Comparison of ENCODE assay signal across 8 cellular contexts in the genomic region with DNA sequence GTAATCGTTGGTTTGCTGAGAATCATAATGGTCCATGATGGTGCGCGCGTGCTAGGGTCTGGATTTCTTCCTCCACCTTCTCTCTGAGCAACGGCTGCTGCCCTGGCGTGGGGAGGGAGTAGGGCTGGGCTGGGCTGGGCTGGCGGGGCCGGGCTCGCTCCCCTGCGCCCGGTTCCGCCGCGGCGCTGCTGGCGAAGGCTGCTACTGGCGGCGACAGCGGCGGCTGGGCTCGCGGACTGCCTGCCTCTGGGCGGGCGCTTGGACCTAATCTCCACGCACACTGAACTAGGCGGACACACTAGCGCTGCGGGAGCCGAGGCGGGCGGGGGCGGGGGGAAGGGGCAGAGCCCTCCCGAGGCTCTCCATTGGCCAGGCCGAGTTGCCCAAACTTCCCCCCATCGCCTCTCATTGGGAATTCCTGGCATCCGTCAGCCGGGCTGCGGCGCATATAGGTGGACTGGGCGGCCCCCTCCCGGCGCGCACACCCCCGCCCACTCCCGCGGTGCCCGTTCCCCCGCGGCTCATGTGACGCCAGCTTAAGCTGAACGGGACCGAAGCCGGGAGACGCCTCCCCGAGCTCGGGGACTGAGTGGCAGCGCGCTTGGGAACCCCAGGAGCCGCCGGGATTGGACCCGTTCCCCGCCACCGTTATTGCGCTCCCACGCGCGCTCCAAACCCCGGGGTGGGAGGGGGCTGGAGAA. TPM values are rescaled to one million over a fixed set of nuclear protein-coding genes. Genes with fewer than 3 reads are reported as not detected.
DNase-seq lines count a peak whose midpoint lies in the region; FAIRE-seq and TF ChIP-seq lines count a peak whose summit lies in the region.

A gene (minus strand): TSS at position 282 of the 701 bp plus-strand sequence. CDS start 246 bp downstream, at position 36.

- TF ChIP-seq CTCF in A673 (conservative IDR thresholded peaks at IDR 0.05; ENCODE audit: low read depth, low read length) = no peak
- TF ChIP-seq CTCF in ovary (IDR thresholded peaks at IDR 0.05) = no peak
- TF ChIP-seq CTCF in type B pancreatic cell (conservative IDR thresholded peaks at IDR 0.05) = no peak

- peaks cover 13% of the 10 kb centered on the region for H3K4me1 ChIP-seq in A673 (ENCODE audit: insufficient read depth, low read length, poor library complexity, severe bottlenecking)
- H3K4me1 ChIP-seq in ovary (ENCODE audit: insufficient read depth) = peaks cover 24% of the 10 kb centered on the region

- intact Hi-C loops in A673 (cut with micrococcal nuclease; ENCODE audit: unreplicated experiment) (loop anchor here (2.0 kb wide), 2 partner anchors 26 to 68 kb away; no protein-coding TSS in a partner anchor), cardiac septum (cut with DNase I) (loop anchor here (2.0 to 5.0 kb wide), 2 partner anchors 66 to 68 kb away; no protein-coding TSS in a partner anchor), ovary (cut with DNase I) (loop anchor here (5.0 to 10.0 kb wide), 6 partner anchors 42 to 116 kb away; no protein-coding TSS in a partner anchor)
- intact Hi-C loops in T-helper 1 cell treated with Interleukin-12 subunit alpha and Interleukin-12 subunit beta and Interleukin-4 antibody, amounts not matched to agents 30 ng/mL and 1 ng/mL, for 36 hours (cut with micrococcal nuclease) = loop anchor here (5.0 kb wide), 3 partner anchors 113 to 1162 kb away; a partner anchor contains a TSS

- H3K27me3 Mint-ChIP-seq in type B pancreatic cell = no peaks in the 10 kb centered on the region

- POLR2A ChIA-PET in A673 (lab: Charles Lee; ENCODE audit: low non-redundant PET) = no interaction called here

- no TSS peak for BruUV-seq in A673 (replicated peaks; lab: Mats Ljungman, UMichigan)

- no peak for FAIRE-seq in GM19239 (lab: Jason Lieb, UNC)

- peak within 1 kb of the TSS; percentile 91 for H3K27ac Mint-ChIP-seq in type B pancreatic cell

- DNase-seq in A673 (ENCODE audit: low spot score) (peak; percentile 99), GM19239 (ENCODE audit: insufficient read length, low spot score) (peak; percentile 60), NCI-H146 (lab: John Stamatoyannopoulos, UW) (peak; percentile 95), amniotic stem cell (lab: John Stamatoyannopoulos, UW) (peak; percentile 95), cardiac septum (ENCODE audit: low spot score) (peak; percentile 97), ovary (peak; percentile 91 to 96 (median 95)), type B pancreatic cell (ENCODE audit: extremely low spot score, unreplicated experiment) (peak; percentile 90)

- H3K9me3 ChIP-seq in A673 (ENCODE audit: low read depth, low read length, poor library complexity, severe bottlenecking) (no peaks in the 10 kb centered on the region), ovary (no peaks in the 10 kb centered on the region)

- CTCF ChIA-PET in A673 (lab: Charles Lee) = interaction anchor here (1.2 to 1.4 kb wide), 2 partner anchors 27 to 135 kb away, joined by 3 to 4 read pairs; no protein-coding TSS in a partner anchor

- peak; percentile 49 for TF ChIP-seq EP300 in ovary (IDR thresholded peaks at IDR 0.05)

- peak; percentile 65 for TF ChIP-seq POLR2A in ovary (IDR thresholded peaks at IDR 0.05)

- peak within 1 kb of the TSS; percentile 97 for H3K4me3 Mint-ChIP-seq in type B pancreatic cell

- H3K36me3 ChIP-seq in A673 (ENCODE audit: insufficient read depth, low read length, poor library complexity, severe bottlenecking) (peaks cover 4% of the 10 kb centered on the region), ovary (no peaks in the 10 kb centered on the region)

- H3K27ac ChIP-seq in A673 (ENCODE audit: low read depth, low read length, poor library complexity, severe bottlenecking) (peak within 1 kb of the TSS; percentile 96), ovary (peak within 1 kb of the TSS; percentile 96 to 97)

- peaks cover 18% of the 10 kb centered on the region for H3K36me3 Mint-ChIP-seq in type B pancreatic cell

- H3K4me1 Mint-ChIP-seq in type B pancreatic cell (ENCODE audit: unreplicated experiment) = peaks cover 49% of the 10 kb centered on the region

- 0 to 1% (median 0%) methylated on average over 44 to 68 of the region's 68 CpGs for WGBS in ovary, 3 donors

- H3K4me3 ChIP-seq in A673 (ENCODE audit: low read depth, low read length, poor library complexity, severe bottlenecking) = peak within 1 kb of the TSS; percentile 100
- H3K4me3 ChIP-seq in ovary = peak within 1 kb of the TSS; percentile 80

- no peaks in the 10 kb centered on the region for H3K27me3 ChIP-seq in A673 (replicated peaks; ENCODE audit: insufficient read depth, low read depth, low read length, poor library complexity)
- H3K27me3 ChIP-seq in ovary = no peaks in the 10 kb centered on the region

- no peaks in the 10 kb centered on the region for H3K9me3 Mint-ChIP-seq in type B pancreatic cell

RNA-seq across cellular contexts. Expression of the gene that starts here (rescaled TPM):
- total RNA-seq in A673 (2021) (148 and 163 TPM in 2 replicates), cardiac septum (346 TPM), ovary (100 to 1,000 TPM in 5 of 7 donors, 10 to 100 TPM in 2; 39.0 to 203 (median 138) TPM), type B pancreatic cell (ENCODE audit: low replicate concordance) (128 and 176 TPM in 2 replicates)
- total RNA-seq in T-helper 1 cell treated with Interleukin-12 subunit alpha and Interleukin-12 subunit beta and Interleukin-4 antibody, amounts not matched to agents 30 ng/mL and 1 ng/mL, for 36 hours = 21.6 and 23.2 TPM in 2 replicates
- polyA plus RNA-seq in ovary = 100 to 1,000 TPM in 1 of 2 donors, 10 to 100 TPM in 1; 60.3 to 178 TPM

Comparison
In these comparisons a context has a peak if more than half of its experiments do, and no peak if none do; other contexts are left out.
1. Peak in every context shown above with its lines: DNase-seq, H3K4me3 ChIP-seq and H3K27ac ChIP-seq.